17 cellular contexts compared by ENCODE assay signal in genomic region chr3:69647710-69648109, GRCh38.
"Had no signal": no experiment of that assay in that cellular context is flagged by ENCODE, and none has a peak within 500 bp of the region (broad histone marks: within the 10 kb centered on the region; RNA-seq: fewer than 3 reads in every experiment).

No MANE protein-coding gene starts in this region.

- DNase-seq: activated CD4-positive, alpha-beta T cell treated with anti-CD3 and anti-CD28 coated beads, Interleukin-2, amount 50 U/mL, for 4 hours; activated CD8-positive, alpha-beta memory T cell treated with anti-CD3 and anti-CD28 coated beads, Interleukin-2, amount 10 ng/mL, durations not matched to agents 7 days and 5 days; activated effector memory CD4-positive, alpha-beta T cell treated with anti-CD3 and anti-CD28 coated beads, Interleukin-2, amount 50 U/mL, for 16 hours; activated naive CD8-positive, alpha-beta T cell treated with anti-CD3 and anti-CD28 coated beads, Interleukin-2, amount 10 ng/mL, durations not matched to agents 7 days and 5 days; activated T-cell treated with anti-CD3 and anti-CD28 coated beads, Interleukin-2, amount 50 U/mL, for 4 hours; aorta; colonic mucosa; effector CD4-positive, alpha-beta T cell; psoas muscle; right lobe of liver; spleen; stimulated activated CD4-positive, alpha-beta T cell treated with anti-CD3 and anti-CD28 coated beads, Interleukin-1b, Interleukin-23, amount 100 ng/mL, for 48 hours had no signal

- H3K27ac ChIP-seq: cardiac muscle cell, colonic mucosa, gastroesophageal sphincter, psoas muscle, right lobe of liver, spleen, tibial nerve had no signal

- H3K27me3 ChIP-seq: cardiac muscle cell, colonic mucosa, gastroesophageal sphincter, right lobe of liver, spleen, tibial nerve had no signal

- H3K4me1 ChIP-seq: colonic mucosa, psoas muscle, right lobe of liver had no signal

- H3K36me3 ChIP-seq: cardiac muscle cell, colonic mucosa, gastroesophageal sphincter, right lobe of liver, spleen, tibial nerve had no signal

- H3K9me3 ChIP-seq: colonic mucosa, gastroesophageal sphincter, psoas muscle, right lobe of liver, spleen, tibial nerve had no signal

- ATAC-seq: activated CD4-positive, CD25-positive, alpha-beta regulatory T cell treated with anti-CD3 and anti-CD28 coated beads, Interleukin-2, amount 50 U/mL, for 24 hours; activated CD8-positive, alpha-beta memory T cell treated with anti-CD3 and anti-CD28 coated beads, Interleukin-2, amount 10 ng/mL, durations not matched to agents 7 days and 5 days; activated T-cell treated with anti-CD3 and anti-CD28 coated beads, Interleukin-2, amount 50 U/mL, for 4 hours; gastroesophageal sphincter; psoas muscle; right lobe of liver; stimulated activated memory B cell treated with anti-CD40 and anti-IgM and Interleukin-4, amounts not matched to agents 10 μg/mL and 1 μg/mL and 100 μg/mL, for 72 hours had no signal

- H3K4me3 ChIP-seq: cardiac muscle cell, colonic mucosa, gastroesophageal sphincter, psoas muscle, right lobe of liver, spleen, tibial nerve had no signal
